In genomic region chr19:2049741-2050348, GRCh38 we compare ENCODE assay signal across 8 cellular contexts. TPM values are rescaled to one million over a fixed set of nuclear protein-coding genes. Genes with fewer than 3 reads are reported as not detected.
A peak's percentile ranks its signal among the peaks of the same experiment; 100 is the strongest.
DNase-seq lines count a peak whose midpoint lies in the region; ATAC-seq and TF ChIP-seq lines count a peak whose summit lies in the region.

No MANE protein-coding gene starts in this region.

- no peak for TF ChIP-seq CTCF in GM10266 (IDR thresholded peaks at IDR 0.05; ENCODE audit: control insufficient read depth, insufficient read depth, low read depth, missing control alignments)
- TF ChIP-seq CTCF in neutrophil (IDR thresholded peaks at IDR 0.05) = peak; percentile 40

- peaks cover 50% of the 10 kb centered on the region for H3K36me3 ChIP-seq in neutrophil

- no peaks in the 10 kb centered on the region for H3K27me3 Mint-ChIP-seq in activated naive CD8-positive, alpha-beta T cell

- no peaks in the 10 kb centered on the region for H3K36me3 Mint-ChIP-seq in activated naive CD8-positive, alpha-beta T cell

- H3K27me3 ChIP-seq in neutrophil = no peaks in the 10 kb centered on the region

- intact Hi-C loops in head of caudate nucleus (cut with DNase I) = no loop called here

- peak overlapping the region; percentile 97 for H3K27ac ChIP-seq in neutrophil

- peaks cover 42 to 58% of the 10 kb centered on the region in 2 experiments for H3K4me1 ChIP-seq in neutrophil (ENCODE audit: control insufficient read depth in 1 of 2, insufficient read depth in 1 of 2, low read depth in 1 of 2, low read length in 1 of 2)

- DNase-seq in GM10266 (ENCODE audit: extremely low spot score) (peak; percentile 76), RPMI7951 (ENCODE audit: low read depth) (peak; percentile 74), head of caudate nucleus (peak; percentile 39 to 88 (median 68)), HPDE6-E6E7 (ENCODE audit: extremely low spot score) (no peak)

- peak overlapping the region; percentile 84 for H3K4me3 Mint-ChIP-seq in activated naive CD8-positive, alpha-beta T cell

- peak; percentile 3 for ATAC-seq in HG03432 (IDR thresholded peaks at IDR 0.05; ENCODE audit: unreplicated experiment)
- no peak for ATAC-seq in HG03342 (IDR thresholded peaks at IDR 0.05; ENCODE audit: unreplicated experiment)

- H3K27ac Mint-ChIP-seq in activated naive CD8-positive, alpha-beta T cell = peak overlapping the region; percentile 77

- H3K9me3 Mint-ChIP-seq in activated naive CD8-positive, alpha-beta T cell (ENCODE audit: low read depth) = no peaks in the 10 kb centered on the region

- no peaks in the 10 kb centered on the region for H3K9me3 ChIP-seq in neutrophil

- peak overlapping the region; percentile 80 to 86 for H3K4me3 ChIP-seq in neutrophil (ENCODE audit: low read depth in 1 of 2, low read length in 1 of 2)

- H3K4me1 Mint-ChIP-seq in activated naive CD8-positive, alpha-beta T cell (ENCODE audit: low read depth) = peaks cover 37% of the 10 kb centered on the region

RNA-seq across cellular contexts. Expression of gene MKNK2, which starts 1.2 kb away (rescaled TPM):
- total RNA-seq in RPMI7951 (2014; rRNA removed; shearing (Covaris generic)) = 52.0 and 54.4 TPM in 2 replicates

RNA-seq across cellular contexts. Expression of gene BTBD2, which starts 34.3 kb away (rescaled TPM):
- 37.0 and 42.1 TPM in 2 replicates for total RNA-seq in RPMI7951 (2014; rRNA removed; shearing (Covaris generic))

RNA-seq across cellular contexts. Expression of gene MOB3A, which starts 46.3 kb away (rescaled TPM):
- total RNA-seq in RPMI7951 (2014; rRNA removed; shearing (Covaris generic)) = 24.2 and 26.6 TPM in 2 replicates

RNA-seq across cellular contexts. Expression of gene IZUMO4, which starts 46.9 kb away (rescaled TPM):
- total RNA-seq in RPMI7951 (2014; rRNA removed; shearing (Covaris generic)) = 1.4 and 2.2 TPM in 2 replicates
